24 cellular contexts compared by ENCODE assay signal in the genomic region with DNA sequence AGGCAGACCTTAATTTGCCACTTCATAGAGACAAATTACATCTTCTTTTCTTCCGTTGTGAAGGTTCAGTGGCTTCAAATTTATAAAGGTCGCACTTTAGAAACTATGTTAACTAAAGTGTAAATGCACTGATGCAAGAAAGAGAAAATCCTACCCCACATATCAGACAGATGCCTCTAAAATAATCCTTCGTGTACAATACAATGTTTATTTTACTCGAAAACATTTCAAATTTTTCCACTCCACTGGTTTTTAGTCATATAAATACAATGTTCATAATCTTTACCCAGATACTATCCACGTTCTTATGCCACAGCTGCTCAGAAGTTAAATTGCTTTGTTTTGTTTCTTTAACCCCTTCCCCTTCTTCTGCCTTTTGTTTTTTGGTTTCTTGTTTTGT.
DNase-seq lines count a peak whose midpoint lies in the region; ATAC-seq, FAIRE-seq and TF ChIP-seq lines count a peak whose summit lies in the region.
"Had no signal": no experiment of that assay in that cellular context is flagged by ENCODE, and none has a peak within 500 bp of the region (broad histone marks: within the 10 kb centered on the region; RNA-seq: fewer than 3 reads in every experiment).

No MANE protein-coding gene starts in this region.

- no peak for TF ChIP-seq CTCF in cardiac muscle cell (IDR thresholded peaks at IDR 0.05; ENCODE audit: low read depth, low read length)
- TF ChIP-seq CTCF in heart left ventricle (IDR thresholded peaks at IDR 0.05), result no peak
- no peak for TF ChIP-seq CTCF in astrocyte (IDR thresholded peaks at IDR 0.05; ENCODE audit: insufficient read depth, low read depth, low read length)
- TF ChIP-seq CTCF in thyroid gland (IDR thresholded peaks at IDR 0.05), result no peak
- TF ChIP-seq CTCF in WERI-Rb-1 (IDR thresholded peaks at IDR 0.05; ENCODE audit: low read depth, low read length), result no peak

- H2AFZ ChIP-seq in astrocyte (ENCODE audit: low read depth, low read length), result no peak overlapping the region

- DNase-seq in cardiac muscle cell (ENCODE audit: low read depth in 1 of 2, low spot score in 1 of 2) (no peak), heart left ventricle (no peak), astrocyte (ENCODE audit: low read depth) (peak; percentile 48), iris pigment epithelial cell (ENCODE audit: low read depth) (peak; percentile 42), thyroid gland (no peak), WERI-Rb-1 (no peak)
- DNase-seq: activated B cell treated with CpG ODN at 0.5 μM for 24 hours; activated CD4-positive, alpha-beta T cell treated with anti-CD3 and anti-CD28 coated beads, Interleukin-2, amount 50 U/mL, for 4 hours; activated CD8-positive, alpha-beta memory T cell treated with anti-CD3 and anti-CD28 coated beads, Interleukin-2, amount 50 U/mL, for 4 hours; anterior cingulate cortex; DMS79; GOT3; lower lobe of right lung; NCI-H1694 treated with DMSO at 0.1 percent for 48 hours; psoas muscle; upper lobe of right lung had no signal

- H3K4me1 ChIP-seq in cardiac muscle cell (ENCODE audit: low read depth), result peaks cover 41% of the 10 kb centered on the region
- peaks cover 0 to 36% (median 4%) of the 10 kb centered on the region in 12 donors for H3K4me1 ChIP-seq in heart left ventricle
- H3K4me1 ChIP-seq in astrocyte (ENCODE audit: insufficient read depth, low read length), result no peaks in the 10 kb centered on the region
- H3K4me1 ChIP-seq in thyroid gland, result peaks cover 45 to 50% of the 10 kb centered on the region in 2 donors
- H3K4me1 ChIP-seq: lower lobe of right lung, psoas muscle, upper lobe of right lung had no signal

- no peaks in the 10 kb centered on the region for H3K27me3 ChIP-seq in cardiac muscle cell
- no peaks in the 10 kb centered on the region for H3K27me3 ChIP-seq in heart left ventricle
- no peaks in the 10 kb centered on the region for H3K27me3 ChIP-seq in astrocyte (ENCODE audit: insufficient read depth, low read length)
- H3K27me3 ChIP-seq in thyroid gland, result no peaks in the 10 kb centered on the region
- no peaks in the 10 kb centered on the region for H3K27me3 ChIP-seq in WERI-Rb-1 (ENCODE audit: insufficient read depth, low read depth, severe bottlenecking)
- H3K27me3 ChIP-seq: upper lobe of right lung had no signal

- peaks cover 9% of the 10 kb centered on the region for H3K36me3 Mint-ChIP-seq in astrocyte (ENCODE audit: low read depth, unreplicated experiment)
- H3K36me3 Mint-ChIP-seq: activated naive CD4-positive, alpha-beta T cell treated with anti-CD3 and anti-CD28 coated beads, Interleukin-2, amount 50 U/mL, for 24 hours had no signal

- H3K79me2 ChIP-seq in astrocyte (ENCODE audit: insufficient read depth, low read length), result no peaks in the 10 kb centered on the region

- H3K4me3 ChIP-seq in cardiac muscle cell (no peak overlapping the region), heart left ventricle (no peak overlapping the region), astrocyte (ENCODE audit: insufficient read depth, low read depth, low read length) (no peak overlapping the region), thyroid gland (replicated peaks in 1 of 3) (no peak overlapping the region), WERI-Rb-1 (ENCODE audit: low read depth, low read length) (no peak overlapping the region)
- H3K4me3 ChIP-seq: lower lobe of right lung, psoas muscle, upper lobe of right lung had no signal

- H3K4me2 ChIP-seq in astrocyte (ENCODE audit: low read length), result peak overlapping the region; percentile 33

- no peak overlapping the region for H3K4me3 Mint-ChIP-seq in astrocyte (ENCODE audit: unreplicated experiment)
- H3K4me3 Mint-ChIP-seq: activated B cell treated with CpG ODN at 0.5 μM for 24 hours; activated naive CD4-positive, alpha-beta T cell treated with anti-CD3 and anti-CD28 coated beads, Interleukin-2, amount 50 U/mL, for 24 hours; central memory CD8-positive, alpha-beta T cell had no signal

- no peak for ATAC-seq in heart left ventricle
- no peak for ATAC-seq in GM18498 (IDR thresholded peaks at IDR 0.05; ENCODE audit: unreplicated experiment)
- no peak for ATAC-seq in HG02798 (IDR thresholded peaks at IDR 0.05; ENCODE audit: poor library complexity, unreplicated experiment)
- ATAC-seq: lower lobe of right lung, psoas muscle, upper lobe of right lung had no signal

- no peak overlapping the region for H3K27ac Mint-ChIP-seq in astrocyte (ENCODE audit: unreplicated experiment)
- H3K27ac Mint-ChIP-seq: activated B cell treated with CpG ODN at 0.5 μM for 24 hours; activated naive CD4-positive, alpha-beta T cell treated with anti-CD3 and anti-CD28 coated beads, Interleukin-2, amount 50 U/mL, for 24 hours had no signal

- no peaks in the 10 kb centered on the region for H3K27me3 Mint-ChIP-seq in astrocyte (ENCODE audit: low read depth, unreplicated experiment)
- H3K27me3 Mint-ChIP-seq: activated naive CD4-positive, alpha-beta T cell treated with anti-CD3 and anti-CD28 coated beads, Interleukin-2, amount 50 U/mL, for 24 hours; central memory CD8-positive, alpha-beta T cell had no signal

- peaks cover 15% of the 10 kb centered on the region for H3K4me1 Mint-ChIP-seq in astrocyte (ENCODE audit: low read depth, unreplicated experiment)
- H3K4me1 Mint-ChIP-seq: activated naive CD4-positive, alpha-beta T cell treated with anti-CD3 and anti-CD28 coated beads, Interleukin-2, amount 50 U/mL, for 24 hours; central memory CD8-positive, alpha-beta T cell had no signal

- intact Hi-C loops in heart left ventricle (cut with DNase I), result no loop called here
- intact Hi-C loops in thyroid gland (cut with DNase I), result no loop called here

- TF ChIP-seq POLR2A in heart left ventricle (IDR thresholded peaks at IDR 0.05), result no peak
- no peak for TF ChIP-seq POLR2A in thyroid gland (IDR thresholded peaks at IDR 0.05)

- no peak overlapping the region for H3K9ac ChIP-seq in astrocyte (ENCODE audit: low read length)

- no peaks in the 10 kb centered on the region for H3K9me3 Mint-ChIP-seq in astrocyte (ENCODE audit: unreplicated experiment)
- H3K9me3 Mint-ChIP-seq: activated B cell treated with CpG ODN at 0.5 μM for 24 hours; activated naive CD4-positive, alpha-beta T cell treated with anti-CD3 and anti-CD28 coated beads, Interleukin-2, amount 50 U/mL, for 24 hours; central memory CD8-positive, alpha-beta T cell had no signal

- H3K9me3 ChIP-seq in cardiac muscle cell (ENCODE audit: low read depth) (no peaks in the 10 kb centered on the region), heart left ventricle (no peaks in the 10 kb centered on the region), astrocyte (ENCODE audit: insufficient read depth, low read depth, low read length) (no peaks in the 10 kb centered on the region), thyroid gland (no peaks in the 10 kb centered on the region), WERI-Rb-1 (ENCODE audit: severe bottlenecking) (no peaks in the 10 kb centered on the region)
- H3K9me3 ChIP-seq: lower lobe of right lung, psoas muscle, upper lobe of right lung had no signal

- no peaks in the 10 kb centered on the region for H4K20me1 ChIP-seq in astrocyte (ENCODE audit: insufficient read depth, low read length)

- FAIRE-seq in astrocyte (lab: Jason Lieb, UNC), result no peak
- FAIRE-seq: frontal cortex, HTR-8/SVneo, keratinocyte had no signal

- H3K27ac ChIP-seq in cardiac muscle cell, result peak overlapping the region; percentile 31
- peak overlapping the region in 2 of 12 donors; percentile 0 to 1 for H3K27ac ChIP-seq in heart left ventricle
- no peak overlapping the region for H3K27ac ChIP-seq in astrocyte (ENCODE audit: low read depth, low read length)
- H3K27ac ChIP-seq in thyroid gland, result peak overlapping the region; percentile 32 to 66 (median 64)
- H3K27ac ChIP-seq in WERI-Rb-1, result no peak overlapping the region
- H3K27ac ChIP-seq: epithelial cell of prostate, lower lobe of right lung, psoas muscle, upper lobe of right lung had no signal

- WGBS in heart left ventricle, 4 donors, result 68 to 75% (median 73%) methylated on average over 5 of the region's 5 CpGs
- WGBS in thyroid gland, 2 donors, result 41 to 50% methylated on average over 5 of the region's 5 CpGs

- H3K36me3 ChIP-seq in cardiac muscle cell (no peaks in the 10 kb centered on the region), heart left ventricle (peaks cover 0 to 45% (median 0%) of the 10 kb centered on the region in 9 donors), astrocyte (ENCODE audit: insufficient read depth, low read length) (no peaks in the 10 kb centered on the region), thyroid gland (no peaks in the 10 kb centered on the region), WERI-Rb-1 (no peaks in the 10 kb centered on the region)
- H3K36me3 ChIP-seq: lower lobe of right lung, upper lobe of right lung had no signal

Comparison
In these comparisons a context has a peak if more than half of its experiments do, and no peak if none do; other contexts are left out.
1. DNase-seq: peak in astrocyte (single experiment) and iris pigment epithelial cell (single experiment); none in cardiac muscle cell (0 of 2), heart left ventricle (0 of 5), thyroid gland (0 of 2) and WERI-Rb-1 (single experiment).
2. H3K27ac ChIP-seq: peak in cardiac muscle cell (single experiment) and thyroid gland (3 of 3); none in astrocyte (single experiment) and WERI-Rb-1 (single experiment).